24 cellular contexts compared by ENCODE assay signal in genomic region chr11:109849946-109850345, GRCh38.
"Had no signal": no experiment of that assay in that cellular context is flagged by ENCODE, and none has a peak within 500 bp of the region (broad histone marks: within the 10 kb centered on the region; RNA-seq: fewer than 3 reads in every experiment).

No MANE protein-coding gene starts in this region.

- ATAC-seq: activated naive CD8-positive, alpha-beta T cell treated with anti-CD3 and anti-CD28 coated beads, Interleukin-2, amount 50 U/mL, for 24 hours; foreskin keratinocyte; heart right ventricle; naive thymus-derived CD8-positive, alpha-beta T cell; sciatic nerve; stimulated activated effector memory CD8-positive, alpha-beta T cell treated with anti-CD3 and anti-CD28 coated beads, Interleukin-12 subunit alpha, Interleukin-12 subunit beta, amount 100 ng/mL, for 72 hours; T-helper 17 cell; WTC11 had no signal

- H3K27me3 ChIP-seq: breast epithelium, esophagus muscularis mucosa, foreskin keratinocyte, heart right ventricle, uterus had no signal

- H3K4me3 ChIP-seq: breast epithelium, esophagus muscularis mucosa, heart right ventricle, skin epidermis, uterus had no signal

- H3K9me3 ChIP-seq: breast epithelium, esophagus muscularis mucosa, heart right ventricle, uterus had no signal

- DNase-seq: activated CD4-positive, alpha-beta memory T cell treated with anti-CD3 and anti-CD28 coated beads, Interleukin-2, amount 10 ng/mL, durations not matched to agents 7 days and 5 days; activated CD4-positive, alpha-beta T cell treated with anti-CD3 and anti-CD28 coated beads for 1 hour; activated CD4-positive, alpha-beta T cell treated with anti-CD3 and anti-CD28 coated beads, Interleukin-2, amount 10 ng/mL, durations not matched to agents 7 days and 5 days; activated CD8-positive, alpha-beta memory T cell treated with anti-CD3 and anti-CD28 coated beads, Interleukin-2, amount 50 U/mL, for 48 hours; activated gamma-delta T cell treated with Interleukin-2 at 50 U/mL for 16 hours; activated naive CD8-positive, alpha-beta T cell treated with anti-CD3 and anti-CD28 coated beads, Interleukin-2, amount 50 U/mL, for 24 hours; activated T-cell treated with anti-CD3 and anti-CD28 coated beads, Interleukin-2, amount 50 U/mL, for 24 hours; amygdala; central memory CD4-positive, alpha-beta T cell; dermis blood vessel endothelial cell; effector CD4-positive, alpha-beta T cell; foreskin keratinocyte; heart right ventricle; naive thymus-derived CD8-positive, alpha-beta T cell; stimulated activated CD4-positive, alpha-beta T cell treated with anti-CD3 and anti-CD28 coated beads, Interleukin-12 subunit alpha, Interleukin-12 subunit beta, amount 100 ng/mL, for 4 hours; stimulated activated CD4-positive, alpha-beta T cell treated with anti-CD3 and anti-CD28 coated beads, Interleukin-4, amount 100 ng/mL, for 1 hour; T-helper 17 cell; uterus had no signal

- H3K27ac ChIP-seq: breast epithelium, esophagus muscularis mucosa, foreskin keratinocyte, heart right ventricle, skin epidermis, uterus had no signal

- H3K4me1 ChIP-seq: breast epithelium, esophagus muscularis mucosa, foreskin keratinocyte, uterus had no signal
